In genomic region chr5:149731332-149731616, GRCh38 we compare ENCODE assay signal across 8 cellular contexts. TPM values are rescaled to one million over a fixed set of nuclear protein-coding genes. Genes with fewer than 3 reads are reported as not detected.
DNase-seq lines count a peak whose midpoint lies in the region; ATAC-seq and TF ChIP-seq lines count a peak whose summit lies in the region.

No MANE protein-coding gene starts in this region.

- peaks cover 0 to 18% of the 10 kb centered on the region in 2 donors for H3K4me1 ChIP-seq in right atrium auricular region

- ATAC-seq in stimulated activated effector memory CD8-positive, alpha-beta T cell treated with anti-CD3 and anti-CD28 coated beads, Interleukin-12 subunit alpha, Interleukin-12 subunit beta, amount 100 ng/mL, for 72 hours: no peak
- ATAC-seq in HG02885 (IDR thresholded peaks at IDR 0.05; ENCODE audit: poor library complexity, unreplicated experiment): no peak
- no peak for ATAC-seq in HG02884 (IDR thresholded peaks at IDR 0.05; ENCODE audit: unreplicated experiment)

- peak overlapping the region; percentile 66 to 86 for H3K4me3 ChIP-seq in right atrium auricular region

- no peaks in the 10 kb centered on the region for H3K9me3 ChIP-seq in right atrium auricular region

- no peak for DNase-seq in activated CD4-positive, alpha-beta T cell treated with anti-CD3 and anti-CD28 coated beads, Interleukin-2, amount 10 ng/mL, durations not matched to agents 24 days and 14 days
- DNase-seq in activated CD4-positive, alpha-beta T cell treated with anti-CD3 and anti-CD28 coated beads for 48 hours: no peak
- DNase-seq in right atrium auricular region (ENCODE audit: low spot score) (no peak), NK-92 (lab: John Stamatoyannopoulos, UW; ENCODE audit: unreplicated experiment) (no peak)
- DNase-seq in stimulated activated effector memory CD8-positive, alpha-beta T cell treated with anti-CD3 and anti-CD28 coated beads, Interleukin-12 subunit alpha, Interleukin-12 subunit beta, amount 100 ng/mL, for 72 hours (ENCODE audit: low spot score in 2 of 2): peak in 1 of 2 donors; percentile 6

- peaks cover 7% of the 10 kb centered on the region for H3K4me1 Mint-ChIP-seq in activated CD4-positive, alpha-beta T cell treated with anti-CD3 and anti-CD28 coated beads, Interleukin-2, amount 10 ng/mL, durations not matched to agents 24 days and 14 days
- H3K4me1 Mint-ChIP-seq in stimulated activated effector memory CD8-positive, alpha-beta T cell treated with anti-CD3 and anti-CD28 coated beads, Interleukin-12 subunit alpha, Interleukin-12 subunit beta, amount 100 ng/mL, for 72 hours: no peaks in the 10 kb centered on the region

- intact Hi-C loops in activated CD4-positive, alpha-beta T cell treated with anti-CD3 and anti-CD28 coated beads, Interleukin-2, amount 10 ng/mL, durations not matched to agents 24 days and 14 days (cut with micrococcal nuclease): loop anchor here (1.0 to 10.0 kb wide), 6 partner anchors 79 to 1524 kb away; partner anchors contain the start of genes GM2A, GRPEL2, HMGXB3 and SLC26A2

- no peak for TF ChIP-seq CTCF in VCaP (conservative IDR thresholded peaks at IDR 0.05)
- TF ChIP-seq CTCF in right atrium auricular region (IDR thresholded peaks at IDR 0.05): no peak

- H3K27ac ChIP-seq in VCaP (peak overlapping the region; percentile 88), right atrium auricular region (peak overlapping the region; percentile 88 to 96)

- H3K9me3 Mint-ChIP-seq in activated CD4-positive, alpha-beta T cell treated with anti-CD3 and anti-CD28 coated beads, Interleukin-2, amount 10 ng/mL, durations not matched to agents 24 days and 14 days: no peaks in the 10 kb centered on the region
- H3K9me3 Mint-ChIP-seq in stimulated activated effector memory CD8-positive, alpha-beta T cell treated with anti-CD3 and anti-CD28 coated beads, Interleukin-12 subunit alpha, Interleukin-12 subunit beta, amount 100 ng/mL, for 72 hours: no peaks in the 10 kb centered on the region

- peak overlapping the region; percentile 87 for H3K27ac Mint-ChIP-seq in activated CD4-positive, alpha-beta T cell treated with anti-CD3 and anti-CD28 coated beads, Interleukin-2, amount 10 ng/mL, durations not matched to agents 24 days and 14 days
- peak overlapping the region; percentile 60 for H3K27ac Mint-ChIP-seq in stimulated activated effector memory CD8-positive, alpha-beta T cell treated with anti-CD3 and anti-CD28 coated beads, Interleukin-12 subunit alpha, Interleukin-12 subunit beta, amount 100 ng/mL, for 72 hours

- no peaks in the 10 kb centered on the region for H3K36me3 Mint-ChIP-seq in activated CD4-positive, alpha-beta T cell treated with anti-CD3 and anti-CD28 coated beads, Interleukin-2, amount 10 ng/mL, durations not matched to agents 24 days and 14 days (ENCODE audit: low read depth)
- no peaks in the 10 kb centered on the region for H3K36me3 Mint-ChIP-seq in stimulated activated effector memory CD8-positive, alpha-beta T cell treated with anti-CD3 and anti-CD28 coated beads, Interleukin-12 subunit alpha, Interleukin-12 subunit beta, amount 100 ng/mL, for 72 hours

- H3K4me3 Mint-ChIP-seq in activated CD4-positive, alpha-beta T cell treated with anti-CD3 and anti-CD28 coated beads, Interleukin-2, amount 10 ng/mL, durations not matched to agents 24 days and 14 days: peak overlapping the region; percentile 87
- peak overlapping the region; percentile 82 for H3K4me3 Mint-ChIP-seq in stimulated activated effector memory CD8-positive, alpha-beta T cell treated with anti-CD3 and anti-CD28 coated beads, Interleukin-12 subunit alpha, Interleukin-12 subunit beta, amount 100 ng/mL, for 72 hours

- H3K36me3 ChIP-seq in right atrium auricular region: no peaks in the 10 kb centered on the region

- peaks cover 10% of the 10 kb centered on the region for H3K27me3 Mint-ChIP-seq in activated CD4-positive, alpha-beta T cell treated with anti-CD3 and anti-CD28 coated beads, Interleukin-2, amount 10 ng/mL, durations not matched to agents 24 days and 14 days

- no peaks in the 10 kb centered on the region for H3K27me3 ChIP-seq in right atrium auricular region

RNA-seq across cellular contexts. Expression of gene PPARGC1B, which starts 1.2 kb away (rescaled TPM):
- 10.5 and 10.6 TPM in 2 replicates for total RNA-seq in activated CD4-positive, alpha-beta T cell treated with anti-CD3 and anti-CD28 coated beads, Interleukin-2, amount 10 ng/mL, durations not matched to agents 24 days and 14 days
- total RNA-seq in right atrium auricular region: 10 to 100 TPM; 10.1 to 11.4 TPM
